In genomic region chr18:7084080-7084765, GRCh38 we compare ENCODE assay signal across 14 cellular contexts. TPM values are rescaled to one million over a fixed set of nuclear protein-coding genes. Genes with fewer than 3 reads are reported as not detected.
DNase-seq lines count a peak whose midpoint lies in the region; ATAC-seq and TF ChIP-seq lines count a peak whose summit lies in the region.
"Had no signal": no experiment of that assay in that cellular context is flagged by ENCODE, and none has a peak within 500 bp of the region (broad histone marks: within the 10 kb centered on the region; RNA-seq: fewer than 3 reads in every experiment).

No MANE protein-coding gene starts in this region.

- CTCF ChIA-PET in PC-9 (lab: Charles Lee) = interaction anchor here (0.6 kb wide), 2 partner anchors 10 to 458 kb away, joined by 3 to 4 read pairs; no protein-coding TSS in a partner anchor

- H2AFZ ChIP-seq in PC-9 = no peak overlapping the region

- H3K27ac ChIP-seq in PC-9 = no peak overlapping the region
- H3K27ac ChIP-seq: KMS-11 had no signal

- BruUV-seq in PC-9 (replicated peaks; lab: Mats Ljungman, UMichigan) = no TSS peak

- H3K9me3 ChIP-seq in PC-9 (ENCODE audit: insufficient read depth, low read depth) = no peaks in the 10 kb centered on the region

- H3K4me3 ChIP-seq in fibroblast of mammary gland (ENCODE audit: control insufficient read depth, low read depth, low read length) = no peak overlapping the region
- no peak overlapping the region for H3K4me3 ChIP-seq in PC-9
- H3K4me3 ChIP-seq: dorsolateral prefrontal cortex, skin epidermis had no signal

- no peaks in the 10 kb centered on the region for H3F3A ChIP-seq in PC-9 (ENCODE audit: insufficient read depth, low read depth)

- H3K27me3 ChIP-seq in PC-9 (ENCODE audit: insufficient read depth, low read depth) = peaks cover 83% of the 10 kb centered on the region

- peak; percentile 92 for ATAC-seq in sciatic nerve
- no peak for ATAC-seq in HG03135 (IDR thresholded peaks at IDR 0.05; ENCODE audit: unreplicated experiment)
- ATAC-seq in HG02852 (IDR thresholded peaks at IDR 0.05; ENCODE audit: unreplicated experiment) = no peak
- ATAC-seq: left ventricle myocardium superior had no signal

- H3K4me1 ChIP-seq in PC-9 (replicated peaks; ENCODE audit: insufficient read depth) = no peaks in the 10 kb centered on the region

- intact Hi-C loops in sciatic nerve (cut with DNase I) = no loop called here
- intact Hi-C loops in PC-9 (cut with micrococcal nuclease; ENCODE audit: unreplicated experiment) = no loop called here

- no peaks in the 10 kb centered on the region for H3K79me2 ChIP-seq in PC-9 (ENCODE audit: low read depth)

- TF ChIP-seq CTCF in fibroblast of mammary gland (conservative IDR thresholded peaks at IDR 0.05; ENCODE audit: control insufficient read depth, insufficient read depth, low read depth, low read length) = no peak
- no peak for TF ChIP-seq CTCF in PC-9 (conservative IDR thresholded peaks at IDR 0.05)

- DNase-seq in EL (peak; percentile 48), NCI-H226 (peak; percentile 37), fibroblast of mammary gland (ENCODE audit: low read depth) (peak; percentile 76), sciatic nerve (ENCODE audit: low spot score) (no peak), PC-9 (no peak), NCI-H82 treated with DMSO at 0.1 percent for 48 hours (lab: John Stamatoyannopoulos, UW; ENCODE audit: unreplicated experiment) (no peak)
- DNase-seq: activated T-cell treated with anti-CD3 and anti-CD28 coated beads, Interleukin-2, amount 50 U/mL, for 1 hour; CD8-positive, alpha-beta memory T cell; dorsolateral prefrontal cortex; left ventricle myocardium superior had no signal

- no peaks in the 10 kb centered on the region for H3K36me3 ChIP-seq in PC-9 (ENCODE audit: low read depth)

- H4K20me1 ChIP-seq in PC-9 (ENCODE audit: insufficient read depth) = no peaks in the 10 kb centered on the region

- no peak overlapping the region for H3K4me2 ChIP-seq in PC-9
- H3K4me2 ChIP-seq: KMS-11 had no signal

- H3K9me2 ChIP-seq in PC-9 (ENCODE audit: insufficient read depth) = no peaks in the 10 kb centered on the region

- POLR2A ChIA-PET in PC-9 (lab: Charles Lee; ENCODE audit: unreplicated experiment) = interaction anchor here (0.8 kb wide), 1 partner anchor 969 kb away, joined by 17 read pairs; no protein-coding TSS in a partner anchor

RNA-seq across cellular contexts. Expression of gene LAMA1, which starts 33.4 kb away (rescaled TPM):
- 2.0 TPM for total RNA-seq in sciatic nerve
- not detected in 2 replicates for total RNA-seq in PC-9 (2021)
- total RNA-seq: CD8-positive, alpha-beta memory T cell had no signal

Comparison
In these comparisons a context has a peak if more than half of its experiments do, and no peak if none do; other contexts are left out.
1. DNase-seq: peak in EL (single experiment), NCI-H226 (single experiment) and fibroblast of mammary gland (single experiment); none in sciatic nerve (single experiment), PC-9 (0 of 2) and NCI-H82 treated with DMSO at 0.1 percent for 48 hours (single experiment).